20 cellular contexts compared by ENCODE assay signal in genomic region chr17:494601-495195, GRCh38. TPM values are rescaled to one million over a fixed set of nuclear protein-coding genes. Genes with fewer than 3 reads are reported as not detected.
DNase-seq lines count a peak whose midpoint lies in the region; ATAC-seq and TF ChIP-seq lines count a peak whose summit lies in the region.
"Had no signal": no experiment of that assay in that cellular context is flagged by ENCODE, and none has a peak within 500 bp of the region (broad histone marks: within the 10 kb centered on the region; RNA-seq: fewer than 3 reads in every experiment).

No MANE protein-coding gene starts in this region.

- CTCF ChIA-PET in activated CD8-positive, alpha-beta T cell treated with anti-CD3 and anti-CD28 coated beads for 36 hours (lab: Charles Lee) = interaction anchor here (1.0 to 5.1 kb wide), 3 partner anchors 50 to 83 kb away, joined by 3 to 42 read pairs (median 3); no protein-coding TSS in a partner anchor
- CTCF ChIA-PET in activated CD8-positive, alpha-beta T cell treated with anti-CD3 and anti-CD28 coated beads, Interleukin-2, amount 10 ng/mL, durations not matched to agents 7 days and 5 days (lab: Charles Lee) = interaction anchor here (0.9 to 5.7 kb wide), 2 partner anchors 56 to 83 kb away, joined by 3 to 45 read pairs; no protein-coding TSS in a partner anchor

- H3K9me3 Mint-ChIP-seq in activated CD8-positive, alpha-beta T cell treated with anti-CD3 and anti-CD28 coated beads for 36 hours = no peaks in the 10 kb centered on the region
- H3K9me3 Mint-ChIP-seq in activated CD8-positive, alpha-beta T cell treated with anti-CD3 and anti-CD28 coated beads, Interleukin-2, amount 10 ng/mL, durations not matched to agents 7 days and 5 days (ENCODE audit: insufficient read depth) = no peaks in the 10 kb centered on the region
- no peaks in the 10 kb centered on the region for H3K9me3 Mint-ChIP-seq in nephron progenitor cell
- H3K9me3 Mint-ChIP-seq: CD4-positive, alpha-beta memory T cell; H9 had no signal

- H3K4me1 Mint-ChIP-seq in activated CD8-positive, alpha-beta T cell treated with anti-CD3 and anti-CD28 coated beads for 36 hours (ENCODE audit: low read depth) = peaks cover 35% of the 10 kb centered on the region
- peaks cover 42% of the 10 kb centered on the region for H3K4me1 Mint-ChIP-seq in activated CD8-positive, alpha-beta T cell treated with anti-CD3 and anti-CD28 coated beads, Interleukin-2, amount 10 ng/mL, durations not matched to agents 7 days and 5 days (ENCODE audit: low read depth)
- H3K4me1 Mint-ChIP-seq in nephron progenitor cell = peaks cover 36% of the 10 kb centered on the region
- H3K4me1 Mint-ChIP-seq in T-helper 17 cell = peaks cover 3% of the 10 kb centered on the region

- intact Hi-C loops in activated CD8-positive, alpha-beta T cell treated with anti-CD3 and anti-CD28 coated beads for 36 hours (cut with micrococcal nuclease) = no loop called here

- H3K36me3 Mint-ChIP-seq in activated CD8-positive, alpha-beta T cell treated with anti-CD3 and anti-CD28 coated beads for 36 hours (ENCODE audit: low read depth) = no peaks in the 10 kb centered on the region
- H3K36me3 Mint-ChIP-seq in activated CD8-positive, alpha-beta T cell treated with anti-CD3 and anti-CD28 coated beads, Interleukin-2, amount 10 ng/mL, durations not matched to agents 7 days and 5 days (ENCODE audit: low read depth) = no peaks in the 10 kb centered on the region
- H3K36me3 Mint-ChIP-seq in nephron progenitor cell (ENCODE audit: low read depth) (no peaks in the 10 kb centered on the region), T-helper 17 cell (ENCODE audit: low read depth) (no peaks in the 10 kb centered on the region)

- no peak overlapping the region for H3K4me3 ChIP-seq in WERI-Rb-1 (ENCODE audit: low read depth, low read length)
- peak overlapping the region; percentile 47 for H3K4me3 ChIP-seq in thoracic aorta
- H3K4me3 ChIP-seq: GM12878 had no signal

- no peaks in the 10 kb centered on the region for H3K9me3 ChIP-seq in WERI-Rb-1 (ENCODE audit: severe bottlenecking)
- no peaks in the 10 kb centered on the region for H3K9me3 ChIP-seq in thoracic aorta
- no peaks in the 10 kb centered on the region for H3K9me3 ChIP-seq in T-helper 17 cell (ENCODE audit: control insufficient read depth, low read length, poor library complexity, severe bottlenecking)

- ATAC-seq in activated CD8-positive, alpha-beta T cell treated with anti-CD3 and anti-CD28 coated beads for 36 hours = no peak
- ATAC-seq in activated CD8-positive, alpha-beta T cell treated with anti-CD3 and anti-CD28 coated beads, Interleukin-2, amount 10 ng/mL, durations not matched to agents 7 days and 5 days = no peak
- ATAC-seq in thoracic aorta (ENCODE audit: insufficient number of reproducible peaks, low FRiP score, low read depth) (no peak), T-helper 17 cell (no peak)
- ATAC-seq: GM12878, Right ventricle myocardium inferior had no signal

- H3K27ac Mint-ChIP-seq in activated CD8-positive, alpha-beta T cell treated with anti-CD3 and anti-CD28 coated beads for 36 hours = no peak overlapping the region
- no peak overlapping the region for H3K27ac Mint-ChIP-seq in activated CD8-positive, alpha-beta T cell treated with anti-CD3 and anti-CD28 coated beads, Interleukin-2, amount 10 ng/mL, durations not matched to agents 7 days and 5 days
- H3K27ac Mint-ChIP-seq in nephron progenitor cell (peak overlapping the region; percentile 51), T-helper 17 cell (no peak overlapping the region)
- H3K27ac Mint-ChIP-seq: H9 had no signal

- DNase-seq in activated CD8-positive, alpha-beta T cell treated with anti-CD3 and anti-CD28 coated beads for 36 hours = peak; percentile 36
- no peak for DNase-seq in activated CD8-positive, alpha-beta T cell treated with anti-CD3 and anti-CD28 coated beads, Interleukin-2, amount 10 ng/mL, durations not matched to agents 7 days and 5 days
- peak; percentile 27 for DNase-seq in WERI-Rb-1
- DNase-seq in nephron progenitor cell = no peak
- DNase-seq in thoracic aorta (ENCODE audit: low spot score) = no peak
- DNase-seq in NCI-H2081 treated with DMSO at 0.1 percent for 48 hours (lab: John Stamatoyannopoulos, UW) = no peak
- no peak for DNase-seq in NCI-H345 (lab: John Stamatoyannopoulos, UW)
- no peak for DNase-seq in T-helper 17 cell
- DNase-seq: AML-193; Calu3; CD4-positive, alpha-beta memory T cell; GF-D8; H9; KG1; NCI-H1436; NCI-H1930; NCI-H69 had no signal

- peaks cover 6% of the 10 kb centered on the region for H3K27me3 Mint-ChIP-seq in activated CD8-positive, alpha-beta T cell treated with anti-CD3 and anti-CD28 coated beads for 36 hours
- H3K27me3 Mint-ChIP-seq in activated CD8-positive, alpha-beta T cell treated with anti-CD3 and anti-CD28 coated beads, Interleukin-2, amount 10 ng/mL, durations not matched to agents 7 days and 5 days (ENCODE audit: low read depth) = peaks cover 5% of the 10 kb centered on the region
- H3K27me3 Mint-ChIP-seq in nephron progenitor cell (ENCODE audit: low read depth, poor library complexity) (peaks cover 66% of the 10 kb centered on the region), T-helper 17 cell (peaks cover 6% of the 10 kb centered on the region)

- no peak overlapping the region for H3K27ac ChIP-seq in WERI-Rb-1
- no peak overlapping the region for H3K27ac ChIP-seq in thoracic aorta
- H3K27ac ChIP-seq: 22Rv1 had no signal

- POLR2A ChIA-PET in activated CD8-positive, alpha-beta T cell treated with anti-CD3 and anti-CD28 coated beads for 36 hours (lab: Charles Lee) = interaction anchor here (1.5 kb wide), 2 partner anchors 50 to 78 kb away, joined by 6 to 9 read pairs; partner anchors contain the start of gene RFLNB
- POLR2A ChIA-PET in activated CD8-positive, alpha-beta T cell treated with anti-CD3 and anti-CD28 coated beads, Interleukin-2, amount 10 ng/mL, durations not matched to agents 7 days and 5 days (lab: Charles Lee) = no interaction called here

- no peaks in the 10 kb centered on the region for H3K36me3 ChIP-seq in WERI-Rb-1
- H3K36me3 ChIP-seq in thoracic aorta = no peaks in the 10 kb centered on the region

- no peak for TF ChIP-seq CTCF in activated CD8-positive, alpha-beta T cell treated with anti-CD3 and anti-CD28 coated beads for 36 hours (IDR thresholded peaks at IDR 0.05)
- TF ChIP-seq CTCF in WERI-Rb-1 (IDR thresholded peaks at IDR 0.05; ENCODE audit: low read depth, low read length) (no peak), nephron progenitor cell (IDR thresholded peaks at IDR 0.05) (no peak), thoracic aorta (IDR thresholded peaks at IDR 0.05) (no peak)

- H3K4me3 Mint-ChIP-seq in activated CD8-positive, alpha-beta T cell treated with anti-CD3 and anti-CD28 coated beads for 36 hours = peak overlapping the region; percentile 3
- H3K4me3 Mint-ChIP-seq in activated CD8-positive, alpha-beta T cell treated with anti-CD3 and anti-CD28 coated beads, Interleukin-2, amount 10 ng/mL, durations not matched to agents 7 days and 5 days = no peak overlapping the region
- H3K4me3 Mint-ChIP-seq in nephron progenitor cell (no peak overlapping the region), T-helper 17 cell (no peak overlapping the region)
- H3K4me3 Mint-ChIP-seq: CD4-positive, alpha-beta memory T cell; H9 had no signal

- peaks cover 2 to 21% of the 10 kb centered on the region in 2 donors for H3K4me1 ChIP-seq in thoracic aorta (ENCODE audit: control insufficient read depth in 1 of 2, low read depth in 2 of 2)

- peaks cover 4% of the 10 kb centered on the region for H3K27me3 ChIP-seq in WERI-Rb-1 (ENCODE audit: insufficient read depth, low read depth, severe bottlenecking)
- H3K27me3 ChIP-seq in thoracic aorta (replicated peaks; ENCODE audit: insufficient read depth) = no peaks in the 10 kb centered on the region

RNA-seq across cellular contexts. Expression of gene RFLNB, which starts 49.0 kb away (rescaled TPM):
- total RNA-seq in activated CD8-positive, alpha-beta T cell treated with anti-CD3 and anti-CD28 coated beads for 36 hours = 10 to 100 TPM; 45.9 to 46.1 TPM
- total RNA-seq in activated CD8-positive, alpha-beta T cell treated with anti-CD3 and anti-CD28 coated beads, Interleukin-2, amount 10 ng/mL, durations not matched to agents 7 days and 5 days = 100 to 1,000 TPM; 165 to 166 TPM
- total RNA-seq in thoracic aorta = 10 to 100 TPM in 1 of 2 donors, 1 to 10 TPM in 1; 6.4 to 18.2 TPM
- total RNA-seq in T-helper 17 cell = 10 to 100 TPM; 29.7 to 42.4 TPM

Comparison
In these comparisons a context has a peak if more than half of its experiments do, and no peak if none do; other contexts are left out.
1. DNase-seq: peak in activated CD8-positive, alpha-beta T cell treated with anti-CD3 and anti-CD28 coated beads for 36 hours (single experiment) and WERI-Rb-1 (single experiment); none in activated CD8-positive, alpha-beta T cell treated with anti-CD3 and anti-CD28 coated beads, Interleukin-2, amount 10 ng/mL, durations not matched to agents 7 days and 5 days (single experiment), nephron progenitor cell (single experiment), thoracic aorta (single experiment), NCI-H2081 treated with DMSO at 0.1 percent for 48 hours (single experiment), NCI-H345 (single experiment) and T-helper 17 cell (0 of 3).